8 cellular contexts compared by ENCODE assay signal in genomic region chr13:25037057-25037813, GRCh38. TPM values are rescaled to one million over a fixed set of nuclear protein-coding genes. Genes with fewer than 3 reads are reported as not detected.
DNase-seq lines count a peak whose midpoint lies in the region; ATAC-seq, FAIRE-seq and TF ChIP-seq lines count a peak whose summit lies in the region.

No MANE protein-coding gene starts in this region.

- no TSS peak for BruUV-seq in GM12878 (replicated peaks; lab: Mats Ljungman, UMichigan)

- H3K36me3 ChIP-seq in RWPE2 (ENCODE audit: low read depth) (no peaks in the 10 kb centered on the region), GM12878 (ENCODE audit: control insufficient read depth in 2 of 2, insufficient read depth in 2 of 2, low read length in 1 of 2) (no peaks in the 10 kb centered on the region), spleen (no peaks in the 10 kb centered on the region)

- DNase-seq in AG09309 (ENCODE audit: low read depth) (peak; percentile 24), GM13976 (ENCODE audit: low spot score) (peak; percentile 64), KBM-7 (peak; percentile 47), RWPE2 (ENCODE audit: low spot score) (no peak), GM12878 (ENCODE audit: low read depth, low spot score) (no peak), iPS DF 4.7 (ENCODE audit: extremely low read depth, low spot score) (peak; percentile 64), spleen (no peak)

- no peak overlapping the region for H3K27ac ChIP-seq in RWPE2 (ENCODE audit: poor library complexity, severe bottlenecking)
- no peak overlapping the region for H3K27ac ChIP-seq in GM12878 (ENCODE audit: control insufficient read depth, insufficient read depth)
- no peak overlapping the region for H3K27ac ChIP-seq in spleen

- H3K4me2 ChIP-seq in GM12878 (ENCODE audit: control insufficient read depth, insufficient read depth), result no peak overlapping the region

- SMC1A ChIA-PET in GM12878 (lab: Charles Lee; ENCODE audit: uncharacterized antibody, unreplicated experiment), result interaction anchor here (0.6 to 1.0 kb wide), 3 partner anchors 42 to 495 kb away, joined by 3 to 4 read pairs (median 4); no protein-coding TSS in a partner anchor

- H3K4me1 ChIP-seq in RWPE2 (ENCODE audit: insufficient read depth, poor library complexity, severe bottlenecking), result no peaks in the 10 kb centered on the region
- H3K4me1 ChIP-seq in GM12878 (ENCODE audit: control insufficient read depth, insufficient read depth, low read length), result no peaks in the 10 kb centered on the region; the same call in 1 of the 2 replicates
- no peaks in the 10 kb centered on the region for H3K4me1 ChIP-seq in spleen

- RAD21 ChIA-PET in GM12878 (lab: Charles Lee; ENCODE audit: unreplicated experiment), result no interaction called here

- peak; percentile 88 for FAIRE-seq in GM12878 (lab: Jason Lieb, UNC)

- POLR2A ChIA-PET in GM12878 (lab: Charles Lee), result no interaction called here

- TF ChIP-seq RAD21 in GM12878 (IDR thresholded peaks at IDR 0.05; ENCODE audit: insufficient read depth, low read depth, low read length), result peak; percentile 77

- WGBS in GM12878 (ENCODE audit: insufficient coverage, insufficient replicate concordance, low lambda C conversion rate, missing lambda C conversion rate), result 33% methylated on average over 12 of the region's 12 CpGs
- 35 to 37% (median 35%) methylated on average over 12 of the region's 12 CpGs for WGBS in spleen, 5 donors

- CTCF ChIA-PET in GM12878 (lab: Yijun Ruan, JAX), result interaction anchor here (0.6 to 1.7 kb wide), 13 partner anchors 10 to 354 kb away, joined by 3 to 10 read pairs (median 3); no protein-coding TSS in a partner anchor

- H3K9ac ChIP-seq in GM12878 (ENCODE audit: control insufficient read depth, insufficient read depth, low read length), result no peak overlapping the region

- TF ChIP-seq EP300 in GM12878 (IDR thresholded peaks at IDR 0.05; ENCODE audit: borderline replicate concordance in 1 of 2, control insufficient read depth in 1 of 2, low read depth in 2 of 2, low read length in 2 of 2), result no peak

- H3K4me3 ChIP-seq in AG09309 (ENCODE audit: control insufficient read depth, low read depth, low read length) (no peak overlapping the region), RWPE2 (ENCODE audit: severe bottlenecking) (no peak overlapping the region), GM12878 (no peak overlapping the region), spleen (no peak overlapping the region)

- no peaks in the 10 kb centered on the region for H3K79me2 ChIP-seq in GM12878 (ENCODE audit: control insufficient read depth, insufficient read depth, low read length)

- no peak for TF ChIP-seq POLR2A in GM12878 (IDR thresholded peaks at IDR 0.05; ENCODE audit: low read depth, low read length)
- no peak for TF ChIP-seq POLR2A in spleen (IDR thresholded peaks at IDR 0.05)

- H3K27me3 ChIP-seq in RWPE2 (ENCODE audit: insufficient read depth, poor library complexity, severe bottlenecking) (peaks cover 11% of the 10 kb centered on the region), GM12878 (replicated peaks in 1 of 2; ENCODE audit: control insufficient read depth in 2 of 2, insufficient read depth in 2 of 2, low read length in 1 of 2) (peaks cover 2 to 3% of the 10 kb centered on the region in 2 experiments; a peak in 3 of 4 replicates), spleen (replicated peaks in 1 of 7) (peaks cover 0 to 70% (median 7%) of the 10 kb centered on the region in 7 donors)

- no peak overlapping the region for H2AFZ ChIP-seq in GM12878 (ENCODE audit: control insufficient read depth, low read depth, low read length)

- intact Hi-C loops in GM12878 (cut with micrococcal nuclease; ENCODE audit: unreplicated experiment) (loop anchor here (1.0 kb wide), 1 partner anchor 32 kb away; no protein-coding TSS in a partner anchor), spleen (cut with DNase I; ENCODE audit: low total_unique reads) (no loop called here)

- ATAC-seq in RWPE2 (ENCODE audit: low read depth), result peak; percentile 73
- peak; percentile 96 for ATAC-seq in GM12878
- no peak for ATAC-seq in GM21528 (IDR thresholded peaks at IDR 0.05; ENCODE audit: low FRiP score, unreplicated experiment)

- TF ChIP-seq CTCF in AG09309 (IDR thresholded peaks at IDR 0.05; ENCODE audit: control insufficient read depth, insufficient read depth, low read depth, low read length, missing control alignments) (peak; percentile 78), GM13976 (IDR thresholded peaks at IDR 0.05; ENCODE audit: borderline replicate concordance, control extremely low read depth, extremely low read depth, insufficient read depth, missing control alignments) (peak; percentile 72), RWPE2 (IDR thresholded peaks at IDR 0.05; ENCODE audit: poor library complexity, severe bottlenecking) (peak; percentile 80), GM12878 (IDR thresholded peaks at IDR 0.05 in 2 of 3, conservative IDR thresholded peaks at IDR 0.05 in 1 of 3; ENCODE audit: control insufficient read depth in 2 of 3, extremely low read depth in 1 of 3, insufficient read depth in 1 of 3, low read depth in 3 of 3, low read length in 3 of 3) (peak; percentile 69 to 83 (median 73)), spleen (IDR thresholded peaks at IDR 0.05 in 8 of 11, conservative IDR thresholded peaks at IDR 0.05 in 3 of 11) (peak in 10 of 11 experiments; percentile 38 to 76 (median 65))

- H4K20me1 ChIP-seq in GM12878 (ENCODE audit: control insufficient read depth, insufficient read depth), result no peaks in the 10 kb centered on the region

- in situ Hi-C loops in GM13976 (cut with MboI; ENCODE audit: low sequenced_read_pairs, unreplicated experiment), result no loop called here
- in situ Hi-C loops in KBM-7 (cut with MboI; ENCODE audit: low pct_unique_long_range_greater_than_20kb, low sequenced_read_pairs), result no loop called here
- in situ Hi-C loops in GM12878 (cut with MboI), result no loop called here

- H3K9me3 ChIP-seq in RWPE2 (ENCODE audit: severe bottlenecking) (no peaks in the 10 kb centered on the region), GM12878 (replicated peaks; ENCODE audit: control insufficient read depth, insufficient read depth, low read length) (no peaks in the 10 kb centered on the region), spleen (no peaks in the 10 kb centered on the region)

TF ChIP-seq in GM12878, 131 proteins besides CTCF, POLR2A, EP300 and RAD21:
- TF ChIP-seq SMC3 (IDR thresholded peaks at IDR 0.05; ENCODE audit: borderline replicate concordance, low read length) (peak; percentile 68; the same call in 1 of the 2 replicates), YY1 (IDR thresholded peaks at IDR 0.05; ENCODE audit: low read depth, low read length) (0 out of 2 replicates have a peak, but pooled peaks have one; percentile 31), POLR2AphosphoS5 (IDR thresholded peaks at IDR 0.05; ENCODE audit: low read length) (no peak)

RNA-seq across cellular contexts. Expression of gene PABPC3, which starts 58.7 kb away (rescaled TPM):
- total RNA-seq in GM12878 (2013; cell fraction: nucleolus; rRNA removed), result 0.34 and 0.38 TPM in 2 replicates
- total RNA-seq in GM12878 (2014; rRNA removed), result 0.05 and 0.11 TPM in 2 replicates
- total RNA-seq in GM12878 (2014; rRNA removed; fragmentation: Illumina TruSeq; extraction: Trizol), result 0.04 and 0.09 TPM in 2 replicates
- total RNA-seq in GM12878 (2021), result 0.28 and 0.35 TPM in 2 replicates
- polyA plus RNA-seq in GM12878 (2011; ENCODE audit: low read depth), result 0.85 TPM
- polyA plus RNA-seq in GM12878 (2011; rRNA removed), result 0.34 and 0.49 TPM in 2 replicates
- polyA plus RNA-seq in GM12878 (2011; cell fraction: cytosol; rRNA removed), result 0.07 and 0.15 TPM in 2 replicates
- polyA plus RNA-seq in GM12878 (2011; cell fraction: nucleus; rRNA removed), result 0.15 and 0.16 TPM in 2 replicates
- 0.65 and 0.83 TPM in 2 replicates for polyA plus RNA-seq in GM12878 (2012)
- polyA plus RNA-seq in GM12878 (2014; fragmentation: Illumina TruSeq; extraction: Trizol), result 0.87 TPM in 2 replicates
- polyA plus RNA-seq in GM12878 (2014; fragmentation: Nextera tagmentation; extraction: Ambion mirVana), result under 1 TPM; 0.26 to 0.35 TPM
- 0.12 and 0.18 TPM in 2 replicates for polyA plus RNA-seq in GM12878 (2014; rRNA removed)
- polyA plus RNA-seq in GM12878 (2016; fragmentation: Nextera tagmentation; extraction: Ambion mirVana), result under 1 TPM; 0.28 to 0.32 TPM
- 0.15 and 0.22 TPM in 2 replicates for polyA minus RNA-seq in GM12878 (2011; rRNA and poly(A)+ RNA removed)
- polyA minus RNA-seq in GM12878 (2011; cell fraction: cytosol; rRNA and poly(A)+ RNA removed), result not detected in 2 replicates
- polyA minus RNA-seq in GM12878 (2011; cell fraction: nucleus; rRNA and poly(A)+ RNA removed), result not detected in 2 replicates
- total RNA-seq in spleen, result under 1 TPM; 0.20 to 0.38 (median 0.30) TPM
- under 1 TPM; 0.03 to 0.21 (median 0.13) TPM for polyA plus RNA-seq in spleen

Comparison
In these comparisons a context has a peak if more than half of its experiments do, and no peak if none do; other contexts are left out.
1. DNase-seq: peak in AG09309 (single experiment), GM13976 (single experiment), KBM-7 (single experiment) and iPS DF 4.7 (single experiment); none in RWPE2 (single experiment), GM12878 (single experiment) and spleen (single experiment).
2. Peak in every context shown above with its lines, with median percentiles within 50 percentile points of each other: CTCF ChIP-seq.